ENCODE assay signal across 8 cellular contexts in genomic region chr18:61901334-61901986, GRCh38. TPM values are rescaled to one million over a fixed set of nuclear protein-coding genes. Genes with fewer than 3 reads are reported as not detected.
DNase-seq lines count a peak whose midpoint lies in the region; TF ChIP-seq lines count a peak whose summit lies in the region.

No MANE protein-coding gene starts in this region.

- intact Hi-C loops in A673 (cut with micrococcal nuclease; ENCODE audit: unreplicated experiment): loop anchor here (2.0 to 5.0 kb wide), 2 partner anchors 231 to 265 kb away; no protein-coding TSS in a partner anchor

- no peak overlapping the region for H3K27ac ChIP-seq in A673 (ENCODE audit: low read depth, low read length, poor library complexity, severe bottlenecking)

- no TSS peak for BruUV-seq in A673 (replicated peaks; lab: Mats Ljungman, UMichigan)

- in situ Hi-C loops in SK-MEL-5 (cut with HindIII; ENCODE audit: low pct_unique_long_range_greater_than_20kb, low sequenced_read_pairs): no loop called here
- in situ Hi-C loops in astrocyte of the spinal cord (cut with HindIII; ENCODE audit: low sequenced_read_pairs): no loop called here

- H3K36me3 ChIP-seq in A673 (ENCODE audit: insufficient read depth, low read length, poor library complexity, severe bottlenecking) (no peaks in the 10 kb centered on the region), Loucy (ENCODE audit: insufficient read depth, low read length) (no peaks in the 10 kb centered on the region)

- no peak overlapping the region for H3K4me3 ChIP-seq in A673 (ENCODE audit: low read depth, low read length, poor library complexity, severe bottlenecking)
- H3K4me3 ChIP-seq in GM12875 (ENCODE audit: low read depth, low read length): no peak overlapping the region
- H3K4me3 ChIP-seq in HFF-Myc (replicated peaks; ENCODE audit: low read depth, low read length): no peak overlapping the region
- no peak overlapping the region for H3K4me3 ChIP-seq in Loucy (ENCODE audit: low read length, poor library complexity, severe bottlenecking)
- no peak overlapping the region for H3K4me3 ChIP-seq in astrocyte of the spinal cord (ENCODE audit: low read depth, low read length)

- H3K9me2 ChIP-seq in Loucy (replicated peaks; ENCODE audit: low read depth, low read length): no peaks in the 10 kb centered on the region

- no peaks in the 10 kb centered on the region for H3F3A ChIP-seq in Loucy (ENCODE audit: low read depth)

- H3K4me1 ChIP-seq in A673 (ENCODE audit: insufficient read depth, low read length, poor library complexity, severe bottlenecking) (no peaks in the 10 kb centered on the region), Loucy (ENCODE audit: insufficient read depth, low read length, poor library complexity, severe bottlenecking) (no peaks in the 10 kb centered on the region)

- peak; percentile 61 for DNase-seq in A673 (ENCODE audit: low spot score)
- DNase-seq in HFF-Myc (ENCODE audit: extremely low read depth, low read depth): no peak
- DNase-seq in SK-MEL-5 (ENCODE audit: low read depth, low spot score): peak; percentile 74
- DNase-seq in astrocyte of the spinal cord (ENCODE audit: low read depth, low spot score): peak; percentile 54
- DNase-seq in iPS-NIHi11 (ENCODE audit: low spot score): peak; percentile 81
- peak; percentile 18 for DNase-seq in stimulated activated CD8-positive, alpha-beta memory T cell treated with anti-CD3 and anti-CD28 coated beads, Interleukin-12 subunit alpha, Interleukin-12 subunit beta, amount 100 ng/mL, for 1 hour (ENCODE audit: low read depth)

- POLR2A ChIA-PET in A673 (lab: Charles Lee; ENCODE audit: low non-redundant PET): no interaction called here

- no peak overlapping the region for H3K9ac ChIP-seq in Loucy (ENCODE audit: low read depth, low read length, poor library complexity, severe bottlenecking)

- H3K27me3 ChIP-seq in A673 (replicated peaks; ENCODE audit: insufficient read depth, low read depth, low read length, poor library complexity) (no peaks in the 10 kb centered on the region), Loucy (ENCODE audit: insufficient read depth, low read length, poor library complexity, severe bottlenecking) (no peaks in the 10 kb centered on the region)

- no peak overlapping the region for H2AFZ ChIP-seq in Loucy (ENCODE audit: low read length)

- H4K20me1 ChIP-seq in Loucy (ENCODE audit: insufficient read depth, low read length, poor library complexity, severe bottlenecking): no peaks in the 10 kb centered on the region

- H3K9me3 ChIP-seq in A673 (ENCODE audit: low read depth, low read length, poor library complexity, severe bottlenecking) (no peaks in the 10 kb centered on the region), Loucy (ENCODE audit: insufficient read depth, low read depth, low read length) (no peaks in the 10 kb centered on the region)

- TF ChIP-seq CTCF in A673 (conservative IDR thresholded peaks at IDR 0.05; ENCODE audit: low read depth, low read length) (peak; percentile 91), GM12875 (IDR thresholded peaks at IDR 0.05; ENCODE audit: borderline replicate concordance, insufficient read depth, low read depth, low read length) (peak; percentile 98), HFF-Myc (IDR thresholded peaks at IDR 0.05; ENCODE audit: low read depth, low read length, missing control alignments) (peak; percentile 98), Loucy (conservative IDR thresholded peaks at IDR 0.05; ENCODE audit: low read length) (peak; percentile 98), astrocyte of the spinal cord (IDR thresholded peaks at IDR 0.05; ENCODE audit: low read depth, low read length) (peak; percentile 99)

- no peaks in the 10 kb centered on the region for H3K79me2 ChIP-seq in Loucy (ENCODE audit: insufficient read depth, low read length)

- CTCF ChIA-PET in A673 (lab: Charles Lee): no interaction called here

- H3K4me2 ChIP-seq in Loucy (ENCODE audit: low read depth, low read length, poor library complexity, severe bottlenecking): no peak overlapping the region

RNA-seq across cellular contexts. Expression of gene RNF152, which starts 8.7 kb away (rescaled TPM):
- total RNA-seq in A673 (2021): 3.6 and 3.8 TPM in 2 replicates
- total RNA-seq in SK-MEL-5 (2014; rRNA removed; shearing (Covaris generic)): 6.6 and 9.6 TPM in 2 replicates
- 2.7 and 6.5 TPM in 2 replicates for polyA plus RNA-seq in SK-MEL-5 (2015; cell fraction: cytosol; rRNA removed)
- polyA plus RNA-seq in SK-MEL-5 (2015; cell fraction: nucleus; rRNA removed): 3.7 and 4.8 TPM in 2 replicates
